ENCODE assay signal across 8 cellular contexts in genomic region chr16:48366165-48367093, GRCh38. TPM values are rescaled to one million over a fixed set of nuclear protein-coding genes. Genes with fewer than 3 reads are reported as not detected.
DNase-seq lines count a peak whose midpoint lies in the region; ATAC-seq and TF ChIP-seq lines count a peak whose summit lies in the region.

No MANE protein-coding gene starts in this region.

- H3K4me1 ChIP-seq in upper lobe of left lung: peaks cover 31 to 65% (median 36%) of the 10 kb centered on the region in 4 donors

- H3K4me1 Mint-ChIP-seq in naive B cell: peaks cover 33 to 66% (median 64%) of the 10 kb centered on the region in 3 donors

- DNase-seq in AG08395 (ENCODE audit: low spot score) (peak; percentile 54), NCI-H226 (peak; percentile 81), erythroblast (lab: John Stamatoyannopoulos, UW) (peak; percentile 85 to 92), naive B cell (peak; percentile 36), upper lobe of left lung (peak in 1 of 2 donors; percentile 75)
- DNase-seq in activated CD4-positive, alpha-beta T cell treated with anti-CD3 and anti-CD28 coated beads, Interleukin-2, amount 50 U/mL, for 48 hours: peak; percentile 50

- TF ChIP-seq EP300 in upper lobe of left lung (IDR thresholded peaks at IDR 0.05): peak in 2 of 4 donors; percentile 67

- no peaks in the 10 kb centered on the region for H3K27me3 ChIP-seq in upper lobe of left lung

- peak in 1 of 6 experiments; percentile 24 for TF ChIP-seq CTCF in upper lobe of left lung (IDR thresholded peaks at IDR 0.05)

- H3K27ac Mint-ChIP-seq in naive B cell: peak overlapping the region; percentile 62 to 93 (median 84)

- H3K4me3 Mint-ChIP-seq in naive B cell: peak overlapping the region; percentile 82 to 94 (median 90)

- no peaks in the 10 kb centered on the region for H3K9me3 ChIP-seq in upper lobe of left lung

- no peaks in the 10 kb centered on the region for H3K27me3 Mint-ChIP-seq in naive B cell

- no peaks in the 10 kb centered on the region for H3K36me3 Mint-ChIP-seq in naive B cell

- H3K4me3 ChIP-seq in upper lobe of left lung: peak overlapping the region; percentile 9 to 69 (median 62)

- TF ChIP-seq POLR2A in GM18505 (IDR thresholded peaks at IDR 0.05; ENCODE audit: borderline replicate concordance, extremely low read depth, insufficient read depth, insufficient read length) (peak; percentile 41), erythroblast (IDR thresholded peaks at IDR 0.05; ENCODE audit: low read length) (no peak), upper lobe of left lung (IDR thresholded peaks at IDR 0.05) (peak in 1 of 4 donors; percentile 22)

- no peaks in the 10 kb centered on the region for H3K9me3 Mint-ChIP-seq in naive B cell

- H3K36me3 ChIP-seq in upper lobe of left lung: peaks cover 0 to 1% (median 0%) of the 10 kb centered on the region in 4 donors

- WGBS in upper lobe of left lung, 2 donors: 13 to 14% methylated on average over 21 of the region's 21 CpGs

- ATAC-seq in GM18505 (IDR thresholded peaks at IDR 0.05; ENCODE audit: unreplicated experiment) (peak; percentile 55), HG02943 (IDR thresholded peaks at IDR 0.05; ENCODE audit: low read depth, unreplicated experiment) (peak; percentile 61), naive B cell (ENCODE audit: low read depth in 2 of 2) (peak; percentile 76 to 79), upper lobe of left lung (ENCODE audit: low FRiP score in 2 of 2) (peak; percentile 70 to 71)

- H3K27ac ChIP-seq in upper lobe of left lung: peak overlapping the region; percentile 86 to 93 (median 87)

RNA-seq across cellular contexts. Expression of gene SIAH1, which starts 18.8 kb away (rescaled TPM):
- polyA plus RNA-seq in naive B cell (ENCODE audit: low read depth in 6 of 6): 10 to 100 TPM; 17.2 to 31.9 (median 24.0) TPM
- total RNA-seq in upper lobe of left lung: 10 to 100 TPM; 19.4 to 45.1 (median 24.9) TPM
